1 cellular context compared by ENCODE assay signal in genomic region chr1:167554028-167554779, GRCh38.
TF ChIP-seq lines count a peak whose summit lies in the region.

No MANE protein-coding gene starts in this region.

TF ChIP-seq in HEK293, 187 proteins besides CTCF, POLR2A, EP300 and RAD21 (continued from another document):
- no peak for TF ChIP-seq ZNF529 (tag by site-specific recombination; IDR thresholded peaks at IDR 0.05; ENCODE audit: insufficient replicate concordance)
- peak; percentile 11; the same call in 1 of the 2 replicates for TF ChIP-seq ZNF600 (tag by site-specific recombination; IDR thresholded peaks at IDR 0.05)
- 0 out of 2 replicates have a peak, but pooled peaks have one; percentile 22 for TF ChIP-seq ZNF404 (tag by site-specific recombination; IDR thresholded peaks at IDR 0.05)
- TF ChIP-seq ZNF2 (tag by site-specific recombination; IDR thresholded peaks at IDR 0.05), result 0 out of 2 replicates have a peak, but pooled peaks have one; percentile 21
